ENCODE assay signal across 11 cellular contexts in genomic region chr4:149549911-149550310, GRCh38.
DNase-seq lines count a peak whose midpoint lies in the region; ATAC-seq and TF ChIP-seq lines count a peak whose summit lies in the region.
"Had no signal": no experiment of that assay in that cellular context is flagged by ENCODE, and none has a peak within 500 bp of the region (broad histone marks: within the 10 kb centered on the region; RNA-seq: fewer than 3 reads in every experiment).

No MANE protein-coding gene starts in this region.

- ATAC-seq in T-helper 17 cell (no peak), GM19324 (IDR thresholded peaks at IDR 0.05; ENCODE audit: low FRiP score, unreplicated experiment) (no peak)

- H2BK15ac ChIP-seq in neuronal stem cell (ENCODE audit: low read length) = no peak overlapping the region

- H3K36me3 ChIP-seq in esophagus muscularis mucosa (no peaks in the 10 kb centered on the region), neuronal stem cell (replicated peaks in 1 of 2; ENCODE audit: control insufficient read depth in 2 of 2, insufficient read depth in 2 of 2, low read length in 2 of 2) (no peaks in the 10 kb centered on the region)

- H3K9me3 ChIP-seq in esophagus muscularis mucosa (no peaks in the 10 kb centered on the region), neuronal stem cell (replicated peaks in 1 of 2; ENCODE audit: control insufficient read depth in 2 of 2, insufficient read depth in 1 of 2, low read depth in 1 of 2, low read length in 2 of 2) (no peaks in the 10 kb centered on the region), T-helper 17 cell (ENCODE audit: control insufficient read depth, low read length, poor library complexity, severe bottlenecking) (no peaks in the 10 kb centered on the region)

- H2BK5ac ChIP-seq in neuronal stem cell (ENCODE audit: low read length) = no peak overlapping the region

- H3K4me1 ChIP-seq in esophagus muscularis mucosa (no peaks in the 10 kb centered on the region), neuronal stem cell (ENCODE audit: control insufficient read depth in 2 of 2, insufficient read depth in 1 of 2, low read depth in 1 of 2, low read length in 2 of 2) (no peaks in the 10 kb centered on the region)

- no peak overlapping the region for H2AFZ ChIP-seq in neuronal stem cell (ENCODE audit: low read length)

- no peak overlapping the region for H3K9ac ChIP-seq in neuronal stem cell (ENCODE audit: low read depth, low read length, poor library complexity)

- no peaks in the 10 kb centered on the region for H3K4me1 Mint-ChIP-seq in T-helper 17 cell

- H3K27me3 ChIP-seq in esophagus muscularis mucosa (no peaks in the 10 kb centered on the region), neuronal stem cell (ENCODE audit: control insufficient read depth in 3 of 3, insufficient read depth in 3 of 3, low read depth in 1 of 3, low read length in 3 of 3) (no peaks in the 10 kb centered on the region)

- H3K18ac ChIP-seq in neuronal stem cell (ENCODE audit: low read length) = no peak overlapping the region

- no peak overlapping the region for H3K4me3 Mint-ChIP-seq in T-helper 17 cell
- H3K4me3 Mint-ChIP-seq: brain had no signal

- H3K27ac ChIP-seq in esophagus muscularis mucosa (replicated peaks in 1 of 4) = no peak overlapping the region
- no peak overlapping the region for H3K27ac ChIP-seq in neuronal stem cell (replicated peaks; ENCODE audit: low read length)

- no peak overlapping the region for H3K4me2 ChIP-seq in neuronal stem cell (ENCODE audit: insufficient read depth, low read length, poor library complexity, severe bottlenecking)

- H2BK12ac ChIP-seq in neuronal stem cell (ENCODE audit: low read length) = no peak overlapping the region

- H3K79me1 ChIP-seq in neuronal stem cell (ENCODE audit: low read depth, low read length) = no peaks in the 10 kb centered on the region

- no peaks in the 10 kb centered on the region for H3K36me3 Mint-ChIP-seq in T-helper 17 cell (ENCODE audit: low read depth)
- H3K36me3 Mint-ChIP-seq: brain had no signal

- intact Hi-C loops in esophagus muscularis mucosa (cut with DNase I) = no loop called here

- TF ChIP-seq CTCF in esophagus muscularis mucosa (IDR thresholded peaks at IDR 0.05) = peak; percentile 19 to 29 (median 28)

- no peak overlapping the region for H3K23ac ChIP-seq in neuronal stem cell (ENCODE audit: low read depth, low read length, poor library complexity)

- no peak overlapping the region for H2AK5ac ChIP-seq in neuronal stem cell (ENCODE audit: low read depth, low read length)

- no peak overlapping the region for H3K14ac ChIP-seq in neuronal stem cell (ENCODE audit: low read length)

- no peak overlapping the region for H4K91ac ChIP-seq in neuronal stem cell (ENCODE audit: low read depth, low read length, poor library complexity)

- no peak overlapping the region for H2BK120ac ChIP-seq in neuronal stem cell (ENCODE audit: low read depth, low read length)

- H3K4ac ChIP-seq in neuronal stem cell (ENCODE audit: low read length) = no peak overlapping the region

- H3K27me3 Mint-ChIP-seq in T-helper 17 cell = no peaks in the 10 kb centered on the region

- H3K27ac Mint-ChIP-seq in T-helper 17 cell = no peak overlapping the region
- H3K27ac Mint-ChIP-seq: brain had no signal

- no peak overlapping the region for H4K8ac ChIP-seq in neuronal stem cell (ENCODE audit: low read depth, low read length)

- peak; percentile 9 for DNase-seq in GM03348 (ENCODE audit: low spot score)
- DNase-seq in NCI-H69 (lab: John Stamatoyannopoulos, UW) = peak; percentile 20
- DNase-seq in esophagus muscularis mucosa (ENCODE audit: extremely low spot score) = no peak
- DNase-seq in mucosa of gallbladder (ENCODE audit: low spot score) = peak; percentile 17
- no peak for DNase-seq in neuronal stem cell (ENCODE audit: low spot score)
- no peak for DNase-seq in T-helper 17 cell
- DNase-seq: DMS79; NCI-H524 treated with DMSO at 0.1 percent for 48 hours; stimulated activated CD4-positive, alpha-beta T cell treated with anti-CD3 and anti-CD28 coated beads, Interleukin-12 subunit alpha, Interleukin-12 subunit beta, amount 100 ng/mL, for 4 hours had no signal

- TF ChIP-seq EP300 in esophagus muscularis mucosa (IDR thresholded peaks at IDR 0.05) = no peak

- no peak overlapping the region for H3K4me3 ChIP-seq in esophagus muscularis mucosa
- no peak overlapping the region for H3K4me3 ChIP-seq in neuronal stem cell (ENCODE audit: low read length in 2 of 2)

- TF ChIP-seq POLR2A in esophagus muscularis mucosa (IDR thresholded peaks at IDR 0.05; ENCODE audit: low read depth) = no peak

Comparison
In these comparisons a context has a peak if more than half of its experiments do, and no peak if none do; other contexts are left out.
1. DNase-seq: peak in GM03348 (single experiment), NCI-H69 (single experiment) and mucosa of gallbladder (single experiment); none in esophagus muscularis mucosa (single experiment), neuronal stem cell (single experiment) and T-helper 17 cell (0 of 3).